12 cellular contexts compared by ENCODE assay signal in genomic region chr5:114857951-114858401, GRCh38.
A peak's percentile ranks its signal among the peaks of the same experiment; 100 is the strongest.
DNase-seq lines count a peak whose midpoint lies in the region; ATAC-seq and TF ChIP-seq lines count a peak whose summit lies in the region.
"Had no signal": no experiment of that assay in that cellular context is flagged by ENCODE, and none has a peak within 500 bp of the region (broad histone marks: within the 10 kb centered on the region; RNA-seq: fewer than 3 reads in every experiment).

No MANE protein-coding gene starts in this region.

- H3K27ac ChIP-seq in upper lobe of left lung: no peak overlapping the region
- H3K27ac ChIP-seq: foreskin keratinocyte, uterus had no signal

- POLR2A ChIA-PET in activated naive CD8-positive, alpha-beta T cell treated with anti-CD3 and anti-CD28 coated beads, Interleukin-2, amount 10 ng/mL, durations not matched to agents 7 days and 5 days (lab: Charles Lee): no interaction called here

- H3K27ac Mint-ChIP-seq in activated naive CD8-positive, alpha-beta T cell treated with anti-CD3 and anti-CD28 coated beads, Interleukin-2, amount 10 ng/mL, durations not matched to agents 7 days and 5 days: no peak overlapping the region
- H3K27ac Mint-ChIP-seq in activated naive CD8-positive, alpha-beta T cell treated with anti-CD3 and anti-CD28 coated beads for 36 hours: no peak overlapping the region

- H3K36me3 Mint-ChIP-seq in activated naive CD8-positive, alpha-beta T cell treated with anti-CD3 and anti-CD28 coated beads, Interleukin-2, amount 10 ng/mL, durations not matched to agents 7 days and 5 days: no peaks in the 10 kb centered on the region
- H3K36me3 Mint-ChIP-seq in activated naive CD8-positive, alpha-beta T cell treated with anti-CD3 and anti-CD28 coated beads for 36 hours: no peaks in the 10 kb centered on the region

- H3K36me3 ChIP-seq in upper lobe of left lung: no peaks in the 10 kb centered on the region
- H3K36me3 ChIP-seq: uterus had no signal

- no peaks in the 10 kb centered on the region for H3K27me3 Mint-ChIP-seq in activated naive CD8-positive, alpha-beta T cell treated with anti-CD3 and anti-CD28 coated beads, Interleukin-2, amount 10 ng/mL, durations not matched to agents 7 days and 5 days
- peaks cover 3% of the 10 kb centered on the region for H3K27me3 Mint-ChIP-seq in activated naive CD8-positive, alpha-beta T cell treated with anti-CD3 and anti-CD28 coated beads for 36 hours

- H3K4me1 Mint-ChIP-seq in activated naive CD8-positive, alpha-beta T cell treated with anti-CD3 and anti-CD28 coated beads, Interleukin-2, amount 10 ng/mL, durations not matched to agents 7 days and 5 days: peaks cover 2% of the 10 kb centered on the region
- peaks cover 2% of the 10 kb centered on the region for H3K4me1 Mint-ChIP-seq in activated naive CD8-positive, alpha-beta T cell treated with anti-CD3 and anti-CD28 coated beads for 36 hours

- 66 to 75% methylated on average over 20 of the region's 20 CpGs for WGBS in upper lobe of left lung, 2 donors

- no peaks in the 10 kb centered on the region for H3K4me1 ChIP-seq in upper lobe of left lung
- H3K4me1 ChIP-seq: foreskin keratinocyte, uterus had no signal

- H3K4me3 Mint-ChIP-seq in activated naive CD8-positive, alpha-beta T cell treated with anti-CD3 and anti-CD28 coated beads, Interleukin-2, amount 10 ng/mL, durations not matched to agents 7 days and 5 days: peak overlapping the region; percentile 25
- H3K4me3 Mint-ChIP-seq in activated naive CD8-positive, alpha-beta T cell treated with anti-CD3 and anti-CD28 coated beads for 36 hours: no peak overlapping the region

- no peak for TF ChIP-seq CTCF in upper lobe of left lung (IDR thresholded peaks at IDR 0.05)

- no peak for DNase-seq in activated naive CD8-positive, alpha-beta T cell treated with anti-CD3 and anti-CD28 coated beads, Interleukin-2, amount 10 ng/mL, durations not matched to agents 7 days and 5 days
- no peak for DNase-seq in activated naive CD8-positive, alpha-beta T cell treated with anti-CD3 and anti-CD28 coated beads for 36 hours
- DNase-seq in SIG-M5 (lab: John Stamatoyannopoulos, UW) (peak; percentile 78), hippocampal formation (lab: John Stamatoyannopoulos, UW) (peak; percentile 3 to 20), upper lobe of left lung (peak; percentile 26 to 46), GOT3 (lab: John Stamatoyannopoulos, UW) (no peak), NCI-H187 (lab: John Stamatoyannopoulos, UW) (no peak)
- DNase-seq: activated CD4-positive, alpha-beta T cell treated with anti-CD3 and anti-CD28 coated beads for 48 hours; foreskin keratinocyte; stimulated activated CD4-positive, alpha-beta T cell treated with anti-CD3 and anti-CD28 coated beads, Interleukin-4, amount 100 ng/mL, for 4 hours; uterus had no signal

- no peaks in the 10 kb centered on the region for H3K27me3 ChIP-seq in upper lobe of left lung
- H3K27me3 ChIP-seq: foreskin keratinocyte, uterus had no signal

- TF ChIP-seq POLR2A in upper lobe of left lung (IDR thresholded peaks at IDR 0.05): no peak

- peaks cover 8% of the 10 kb centered on the region for H3K9me3 Mint-ChIP-seq in activated naive CD8-positive, alpha-beta T cell treated with anti-CD3 and anti-CD28 coated beads, Interleukin-2, amount 10 ng/mL, durations not matched to agents 7 days and 5 days
- H3K9me3 Mint-ChIP-seq in activated naive CD8-positive, alpha-beta T cell treated with anti-CD3 and anti-CD28 coated beads for 36 hours: peaks cover 7% of the 10 kb centered on the region

- no peak overlapping the region for H3K4me3 ChIP-seq in upper lobe of left lung
- H3K4me3 ChIP-seq: uterus had no signal

- H3K9me3 ChIP-seq in upper lobe of left lung: peaks cover 0 to under 1% (median 0%) of the 10 kb centered on the region in 4 donors
- H3K9me3 ChIP-seq: uterus had no signal

- no peak for ATAC-seq in activated naive CD8-positive, alpha-beta T cell treated with anti-CD3 and anti-CD28 coated beads, Interleukin-2, amount 10 ng/mL, durations not matched to agents 7 days and 5 days (ENCODE audit: low read depth)
- peak; percentile 52 to 62 for ATAC-seq in upper lobe of left lung (ENCODE audit: low FRiP score in 2 of 2)
- no peak for ATAC-seq in HG02870 (IDR thresholded peaks at IDR 0.05; ENCODE audit: unreplicated experiment)
- ATAC-seq: foreskin keratinocyte had no signal

- no peak for TF ChIP-seq EP300 in upper lobe of left lung (IDR thresholded peaks at IDR 0.05)

Comparison
In these comparisons a context has a peak if more than half of its experiments do, and no peak if none do; other contexts are left out.
1. ATAC-seq: peak in upper lobe of left lung (2 of 2); none in activated naive CD8-positive, alpha-beta T cell treated with anti-CD3 and anti-CD28 coated beads, Interleukin-2, amount 10 ng/mL, durations not matched to agents 7 days and 5 days (single experiment) and HG02870 (single experiment).
2. DNase-seq: peak in SIG-M5 (single experiment), hippocampal formation (2 of 2) and upper lobe of left lung (2 of 2); none in activated naive CD8-positive, alpha-beta T cell treated with anti-CD3 and anti-CD28 coated beads, Interleukin-2, amount 10 ng/mL, durations not matched to agents 7 days and 5 days (single experiment), activated naive CD8-positive, alpha-beta T cell treated with anti-CD3 and anti-CD28 coated beads for 36 hours (single experiment), GOT3 (single experiment) and NCI-H187 (0 of 2).